24 cellular contexts compared by ENCODE assay signal in the genomic region with DNA sequence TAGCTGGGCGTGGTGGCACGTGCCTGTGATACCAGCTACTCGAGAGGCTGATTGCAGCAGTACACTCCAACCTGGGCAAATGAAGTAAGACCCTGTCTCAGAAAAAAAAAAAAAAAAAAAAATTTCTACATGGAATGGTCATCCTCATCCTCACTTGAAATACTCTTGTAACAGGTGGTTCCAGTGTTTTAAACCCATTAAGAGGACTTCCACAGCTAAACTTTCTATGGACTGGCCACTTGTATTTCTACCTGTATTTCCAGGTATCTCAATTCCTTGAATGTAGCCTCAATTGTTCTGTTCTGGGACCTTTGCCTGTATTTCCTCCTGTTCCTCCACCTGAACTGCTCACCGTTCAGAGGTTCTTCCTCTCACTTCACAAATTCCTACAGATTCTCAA.
"Had no signal": no experiment of that assay in that cellular context is flagged by ENCODE, and none has a peak within 500 bp of the region (broad histone marks: within the 10 kb centered on the region; RNA-seq: fewer than 3 reads in every experiment).

No MANE protein-coding gene starts in this region.

- H3K9me3 ChIP-seq: left ventricle myocardium inferior, spleen, stomach, thoracic aorta, transverse colon had no signal

- H3K27ac ChIP-seq: coronary artery, foreskin keratinocyte, hepatocyte, left ventricle myocardium inferior, spleen, stomach, thoracic aorta, transverse colon had no signal

- H3K4me3 ChIP-seq: coronary artery, hepatocyte, left ventricle myocardium inferior, lung, spleen, stomach, thoracic aorta, transverse colon had no signal

- H3K4me1 Mint-ChIP-seq: natural killer cell; stimulated activated memory B cell treated with anti-CD40 and anti-IgM and Interleukin-4, amounts not matched to agents 10 μg/mL and 1 μg/mL and 100 μg/mL, for 72 hours had no signal

- DNase-seq: effector CD4-positive, alpha-beta T cell; erythroblast; foreskin keratinocyte; kidney; left cardiac atrium; left ventricle myocardium inferior; mesendoderm; natural killer cell; posterior cingulate gyrus; spleen; stimulated activated CD4-positive, alpha-beta T cell treated with anti-CD3 and anti-CD28 coated beads, Interleukin-15, amount 100 ng/mL, for 24 hours; stimulated activated CD4-positive, alpha-beta T cell treated with anti-CD3 and anti-CD28 coated beads, Interleukin-1b, Interleukin-23, amount 100 ng/mL, for 48 hours; stimulated activated CD4-positive, alpha-beta T cell treated with anti-CD3 and anti-CD28 coated beads, Interleukin-4, amount 100 ng/mL, for 24 hours; stomach; substantia nigra; transverse colon had no signal

- H3K4me1 ChIP-seq: left ventricle myocardium inferior, spleen, stomach had no signal

- H3K27me3 Mint-ChIP-seq: stimulated activated memory B cell treated with anti-CD40 and anti-IgM and Interleukin-4, amounts not matched to agents 10 μg/mL and 1 μg/mL and 100 μg/mL, for 72 hours had no signal

- H3K4me2 ChIP-seq: hepatocyte had no signal

- H3K27me3 ChIP-seq: foreskin keratinocyte, hepatocyte, spleen, stomach, transverse colon had no signal

- H3K4me3 Mint-ChIP-seq: endodermal cell; natural killer cell; neural crest cell; stimulated activated memory B cell treated with anti-CD40 and anti-IgM and Interleukin-4, amounts not matched to agents 10 μg/mL and 1 μg/mL and 100 μg/mL, for 72 hours had no signal

- H3K79me2 ChIP-seq: hepatocyte had no signal

- H2AFZ ChIP-seq: hepatocyte had no signal

- H3K36me3 Mint-ChIP-seq: natural killer cell had no signal

- ATAC-seq: foreskin keratinocyte; left cardiac atrium; natural killer cell; sciatic nerve; stimulated activated memory B cell treated with anti-CD40 and anti-IgM and Interleukin-4, amounts not matched to agents 10 μg/mL and 1 μg/mL and 100 μg/mL, for 72 hours had no signal

- H3K27ac Mint-ChIP-seq: endodermal cell; stimulated activated memory B cell treated with anti-CD40 and anti-IgM and Interleukin-4, amounts not matched to agents 10 μg/mL and 1 μg/mL and 100 μg/mL, for 72 hours had no signal

- H3K36me3 ChIP-seq: thoracic aorta had no signal

- FAIRE-seq: kidney had no signal

- H3K9me3 Mint-ChIP-seq: endodermal cell; natural killer cell; neural crest cell; stimulated activated memory B cell treated with anti-CD40 and anti-IgM and Interleukin-4, amounts not matched to agents 10 μg/mL and 1 μg/mL and 100 μg/mL, for 72 hours had no signal
